In genomic region chr17:57927048-57927723, GRCh38 we compare ENCODE assay signal across 8 cellular contexts. TPM values are rescaled to one million over a fixed set of nuclear protein-coding genes. Genes with fewer than 3 reads are reported as not detected.
A peak's percentile ranks its signal among the peaks of the same experiment; 100 is the strongest.
DNase-seq lines count a peak whose midpoint lies in the region; FAIRE-seq and TF ChIP-seq lines count a peak whose summit lies in the region.
"Had no signal": no experiment of that assay in that cellular context is flagged by ENCODE, and none has a peak within 500 bp of the region (broad histone marks: within the 10 kb centered on the region; RNA-seq: fewer than 3 reads in every experiment).

No MANE protein-coding gene starts in this region.

- H3K27me3 Mint-ChIP-seq in T-helper 2 cell treated with Interferon-gamma antibody and Interleukin-4, amounts not matched to agents 5 μg/mL and 100 μg/mL, for 36 hours (ENCODE audit: low read depth), result peaks cover 10% of the 10 kb centered on the region

- H3K4me1 ChIP-seq in transverse colon, result peaks cover 44 to 88% (median 48%) of the 10 kb centered on the region in 4 donors

- no peaks in the 10 kb centered on the region for H3K9me3 ChIP-seq in transverse colon
- H3K9me3 ChIP-seq: adrenal gland had no signal

- H3K27me3 ChIP-seq in transverse colon, result no peaks in the 10 kb centered on the region
- H3K27me3 ChIP-seq: adrenal gland had no signal

- no peak for TF ChIP-seq EP300 in transverse colon (IDR thresholded peaks at IDR 0.05; ENCODE audit: low read depth)

- intact Hi-C loops in transverse colon (cut with DNase I; ENCODE audit: low total_unique reads), result no loop called here

- WGBS in transverse colon (ENCODE audit: low coverage in 1 of 2), 2 donors, result 23 to 28% methylated on average over 3 to 5 of the region's 5 CpGs

- no peak overlapping the region for H3K27ac Mint-ChIP-seq in T-helper 2 cell treated with Interferon-gamma antibody and Interleukin-4, amounts not matched to agents 5 μg/mL and 100 μg/mL, for 36 hours

- in situ Hi-C loops in transverse colon (cut with MboI; ENCODE audit: low pct_ligation_motif_present in 1 of 4, low pct_unique_long_range_greater_than_20kb in 1 of 4, low sequenced_read_pairs in 3 of 4), result no loop called here

- no peak overlapping the region for H3K4me3 Mint-ChIP-seq in T-helper 2 cell treated with Interferon-gamma antibody and Interleukin-4, amounts not matched to agents 5 μg/mL and 100 μg/mL, for 36 hours

- no peak for TF ChIP-seq CTCF in transverse colon (IDR thresholded peaks at IDR 0.05)

- DNase-seq in NCI-H1092 treated with DMSO at 0.1 percent for 48 hours (lab: John Stamatoyannopoulos, UW), result peak; percentile 76
- DNase-seq in amygdala (lab: John Stamatoyannopoulos, UW), result peak in 38 of 56 donors; percentile 29 to 84 (median 60)
- peak; percentile 60 for DNase-seq in iPS-NIHi11 (ENCODE audit: low spot score)
- DNase-seq in transverse colon, result peak; percentile 51
- DNase-seq in stimulated activated CD8-positive, alpha-beta memory T cell treated with anti-CD3 and anti-CD28 coated beads, Interleukin-4, amount 100 ng/mL, for 48 hours, result no peak
- DNase-seq in T-helper 2 cell treated with Interferon-gamma antibody and Interleukin-4, amounts not matched to agents 5 μg/mL and 100 μg/mL, for 36 hours (ENCODE audit: low spot score), result no peak
- DNase-seq in H54 (ENCODE audit: insufficient read length, low spot score), result no peak

- H3K4me3 ChIP-seq in transverse colon, result no peak overlapping the region
- H3K4me3 ChIP-seq: adrenal gland had no signal

- no peaks in the 10 kb centered on the region for H3K4me1 Mint-ChIP-seq in T-helper 2 cell treated with Interferon-gamma antibody and Interleukin-4, amounts not matched to agents 5 μg/mL and 100 μg/mL, for 36 hours (ENCODE audit: low read depth)

- no peak for TF ChIP-seq POLR2A in transverse colon (IDR thresholded peaks at IDR 0.05)
- no peak for TF ChIP-seq POLR2A in H54 (IDR thresholded peaks at IDR 0.05; ENCODE audit: low read depth, low read length)

- FAIRE-seq in H54 (lab: Jason Lieb, UNC), result no peak

- H3K27ac ChIP-seq in transverse colon, result peak overlapping the region; percentile 76 to 91 (median 88)

- H3K36me3 Mint-ChIP-seq in T-helper 2 cell treated with Interferon-gamma antibody and Interleukin-4, amounts not matched to agents 5 μg/mL and 100 μg/mL, for 36 hours (ENCODE audit: low read depth), result no peaks in the 10 kb centered on the region

- no peaks in the 10 kb centered on the region for H3K36me3 ChIP-seq in transverse colon
- H3K36me3 ChIP-seq: adrenal gland had no signal

- H3K9me3 Mint-ChIP-seq in T-helper 2 cell treated with Interferon-gamma antibody and Interleukin-4, amounts not matched to agents 5 μg/mL and 100 μg/mL, for 36 hours, result no peaks in the 10 kb centered on the region

RNA-seq across cellular contexts. Expression of gene CUEDC1, which starts 28.0 kb away (rescaled TPM):
- total RNA-seq in transverse colon, result 10 to 100 TPM; 20.2 to 27.3 (median 24.6) TPM

Comparison
In these comparisons a context has a peak if more than half of its experiments do, and no peak if none do; other contexts are left out.
1. DNase-seq: peak in NCI-H1092 treated with DMSO at 0.1 percent for 48 hours (single experiment), amygdala (38 of 56), iPS-NIHi11 (single experiment) and transverse colon (single experiment); none in stimulated activated CD8-positive, alpha-beta memory T cell treated with anti-CD3 and anti-CD28 coated beads, Interleukin-4, amount 100 ng/mL, for 48 hours (single experiment), T-helper 2 cell treated with Interferon-gamma antibody and Interleukin-4, amounts not matched to agents 5 μg/mL and 100 μg/mL, for 36 hours (single experiment) and H54 (single experiment).